In the genomic region with DNA sequence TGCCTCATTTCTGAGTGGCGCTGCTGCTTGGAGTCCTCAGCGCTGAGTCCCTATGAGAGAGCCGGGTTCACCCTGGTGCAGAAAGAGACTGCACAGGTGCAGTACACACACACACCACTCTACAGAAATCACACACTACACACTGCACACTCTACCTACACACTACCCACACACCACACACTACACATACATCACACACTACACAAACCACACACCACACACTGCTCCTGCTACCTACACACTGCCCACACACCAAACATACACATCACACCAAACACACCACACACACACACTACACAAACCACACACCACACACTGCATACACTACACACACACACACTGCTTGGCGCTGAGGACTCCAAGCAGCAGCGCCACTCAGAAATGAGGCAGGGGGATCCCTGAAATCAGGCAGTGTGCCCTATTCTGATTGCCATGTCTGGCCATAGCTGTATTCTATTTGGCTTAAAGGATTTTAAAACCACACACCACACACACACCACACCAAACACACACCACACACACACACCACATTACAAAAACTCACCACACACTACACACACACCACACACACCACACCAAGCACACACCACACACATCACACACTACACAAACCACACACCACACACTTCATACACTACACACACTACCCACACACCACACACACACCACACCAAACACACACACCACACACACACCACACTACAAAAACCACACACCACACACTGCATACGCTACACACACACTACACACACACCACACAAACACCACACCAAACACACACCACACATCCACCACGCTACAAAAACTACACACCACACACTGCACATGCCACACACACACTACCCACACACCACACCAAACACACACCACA, we compare ENCODE assay signal across 16 cellular contexts. TPM values are rescaled to one million over a fixed set of nuclear protein-coding genes. Genes with fewer than 3 reads are reported as not detected.
DNase-seq lines count a peak whose midpoint lies in the region; ATAC-seq and TF ChIP-seq lines count a peak whose summit lies in the region.
"Had no signal": no experiment of that assay in that cellular context is flagged by ENCODE, and none has a peak within 500 bp of the region (broad histone marks: within the 10 kb centered on the region; RNA-seq: fewer than 3 reads in every experiment).

No MANE protein-coding gene starts in this region.

- H4K20me1 ChIP-seq in DOHH2 (ENCODE audit: control insufficient read depth, insufficient read depth, low read depth, low read length) (no peaks in the 10 kb centered on the region), IMR-90 (ENCODE audit: insufficient read depth, low read length) (no peaks in the 10 kb centered on the region)

- no peak overlapping the region for H4K8ac ChIP-seq in IMR-90 (ENCODE audit: low read depth in 2 of 2, low read length in 2 of 2)

- intact Hi-C loops in IMR-90 (cut with micrococcal nuclease): no loop called here

- DNase-seq in IMR-90 (no peak), lung (ENCODE audit: low spot score) (no peak), GDM1 (lab: John Stamatoyannopoulos, UW) (no peak)
- DNase-seq in activated effector memory CD4-positive, alpha-beta T cell treated with anti-CD3 and anti-CD28 coated beads, Interleukin-2, amount 50 U/mL, for 16 hours: no peak
- DNase-seq: Caco-2; mammary epithelial cell; NCI-H1694; NCI-H446 treated with DMSO at 0.1 percent for 48 hours; NK-92 treated with Interleukin-12 subunit alpha and Interleukin-12 subunit beta, amount 100 ng/mL, for 24 hours; stimulated activated CD4-positive, alpha-beta T cell treated with anti-CD3 and anti-CD28 coated beads, Interleukin-4, amount 100 ng/mL, for 1 hour; stimulated activated CD8-positive, alpha-beta memory T cell treated with anti-CD3 and anti-CD28 coated beads, Interleukin-4, amount 100 ng/mL, for 48 hours had no signal

- H3K18ac ChIP-seq in IMR-90 (ENCODE audit: low read depth, low read length): no peak overlapping the region

- H3K9me2 ChIP-seq in DOHH2 (replicated peaks; ENCODE audit: control insufficient read depth, low read length): no peaks in the 10 kb centered on the region

- H3K27ac ChIP-seq in DOHH2 (ENCODE audit: low read depth, low read length) (peak overlapping the region; percentile 90), IMR-90 (ENCODE audit: insufficient read depth, low read length) (no peak overlapping the region), lung (ENCODE audit: low read depth in 1 of 2, low read length in 1 of 2) (no peak overlapping the region)
- H3K27ac ChIP-seq: skin epidermis, thoracic aorta, VCaP had no signal

- no peak overlapping the region for H3K14ac ChIP-seq in IMR-90 (replicated peaks; ENCODE audit: low read depth, low read length)

- TF ChIP-seq CTCF in DOHH2 (IDR thresholded peaks at IDR 0.05; ENCODE audit: low read depth, low read length, poor library complexity, severe bottlenecking) (no peak), IMR-90 (conservative IDR thresholded peaks at IDR 0.05; ENCODE audit: low read depth, low read length) (no peak), lung (IDR thresholded peaks at IDR 0.05; ENCODE audit: control extremely low read depth, extremely low read depth) (no peak)

- no peak overlapping the region for H3K9ac ChIP-seq in IMR-90 (ENCODE audit: low read depth, low read length)

- no peak for TF ChIP-seq POLR2A in IMR-90 (IDR thresholded peaks at IDR 0.05; ENCODE audit: low read depth, low read length)

- BruUV-seq in IMR-90 (replicated peaks; lab: Mats Ljungman, UMichigan): no TSS peak

- peaks cover 15% of the 10 kb centered on the region for H3K9me1 ChIP-seq in IMR-90 (ENCODE audit: insufficient read depth, low read length)

- H3F3A ChIP-seq in DOHH2 (ENCODE audit: control insufficient read depth, insufficient read depth): peaks cover 35% of the 10 kb centered on the region

- no peaks in the 10 kb centered on the region for H3K9me3 ChIP-seq in DOHH2 (ENCODE audit: control insufficient read depth, insufficient read depth, low read length)
- H3K9me3 ChIP-seq in IMR-90 (ENCODE audit: control insufficient read depth, insufficient read depth, low read length): no peaks in the 10 kb centered on the region
- H3K9me3 ChIP-seq in lung (ENCODE audit: control insufficient read depth in 2 of 2, insufficient read depth in 1 of 2, low read length in 1 of 2): peaks cover 0 to 13% of the 10 kb centered on the region in 2 donors
- H3K9me3 ChIP-seq: Caco-2, thoracic aorta had no signal

- H3K4me1 ChIP-seq in DOHH2 (ENCODE audit: control insufficient read depth, low read length) (peaks cover 73% of the 10 kb centered on the region), IMR-90 (ENCODE audit: control insufficient read depth, insufficient read depth, low read length) (no peaks in the 10 kb centered on the region), lung (ENCODE audit: control insufficient read depth in 2 of 2, insufficient read depth in 2 of 2, low read length in 2 of 2) (no peaks in the 10 kb centered on the region)

- no peak overlapping the region for H2BK120ac ChIP-seq in IMR-90 (ENCODE audit: low read depth, low read length)

- H4K91ac ChIP-seq in IMR-90 (ENCODE audit: insufficient read depth, low read depth, low read length): no peak overlapping the region

- H2BK15ac ChIP-seq in IMR-90 (ENCODE audit: low read depth, low read length): no peak overlapping the region

- H2BK20ac ChIP-seq in IMR-90 (ENCODE audit: low read depth, low read length): no peak overlapping the region

- no peak overlapping the region for H2AK9ac ChIP-seq in IMR-90 (replicated peaks; ENCODE audit: low read depth, low read length, poor library complexity)

- no peak overlapping the region for H2AK5ac ChIP-seq in IMR-90 (ENCODE audit: low read depth, low read length)

- CTCF ChIA-PET in IMR-90 (lab: Yijun Ruan, JAX): no interaction called here

- dilution Hi-C loops in IMR-90 (cut with HindIII; ENCODE audit: low sequenced_read_pairs, unreplicated experiment): no loop called here

- no peak overlapping the region for H3K23ac ChIP-seq in IMR-90 (ENCODE audit: low read depth, low read length)

- TF ChIP-seq RAD21 in IMR-90 (IDR thresholded peaks at IDR 0.05; ENCODE audit: low read length): no peak

- no peak for ATAC-seq in IMR-90 (ENCODE audit: low read depth)
- no peak for ATAC-seq in lung (ENCODE audit: insufficient read depth, low FRiP score)

- H3K36me3 ChIP-seq in DOHH2 (ENCODE audit: control insufficient read depth, low read length) (no peaks in the 10 kb centered on the region), IMR-90 (ENCODE audit: control insufficient read depth, insufficient read depth, low read length) (no peaks in the 10 kb centered on the region), lung (ENCODE audit: control insufficient read depth in 2 of 2, insufficient read depth in 2 of 2, low read length in 2 of 2) (no peaks in the 10 kb centered on the region)
- H3K36me3 ChIP-seq: thoracic aorta had no signal

- H2AFZ ChIP-seq in IMR-90 (replicated peaks; ENCODE audit: low read length, poor library complexity): peak overlapping the region; percentile 32

- H3K79me1 ChIP-seq in IMR-90 (ENCODE audit: low read depth in 1 of 2, low read length in 2 of 2): no peaks in the 10 kb centered on the region

- in situ Hi-C loops in IMR-90 (cut with MboI; ENCODE audit: low sequenced_read_pairs): no loop called here

- H3K4ac ChIP-seq in IMR-90 (ENCODE audit: low read depth, low read length): no peak overlapping the region

- H3K27me3 ChIP-seq in DOHH2 (ENCODE audit: control insufficient read depth, low read length) (peaks cover 3% of the 10 kb centered on the region), IMR-90 (ENCODE audit: control insufficient read depth, insufficient read depth, low read length) (peaks cover 21% of the 10 kb centered on the region), lung (ENCODE audit: control insufficient read depth, insufficient read depth) (no peaks in the 10 kb centered on the region)

- H2BK5ac ChIP-seq in IMR-90 (ENCODE audit: low read depth, low read length, poor library complexity, severe bottlenecking): peak overlapping the region; percentile 93

- H3K4me3 ChIP-seq in DOHH2 (ENCODE audit: low read length): peak overlapping the region; percentile 69
- H3K4me3 ChIP-seq in IMR-90 (ENCODE audit: insufficient read depth, low read depth, low read length): no peak overlapping the region
- peak overlapping the region; percentile 1 for H3K4me3 ChIP-seq in lung
- H3K4me3 ChIP-seq: skin epidermis, thoracic aorta had no signal

- POLR2A ChIA-PET in IMR-90 (lab: Charles Lee; ENCODE audit: unreplicated experiment): no interaction called here

- no peaks in the 10 kb centered on the region for H3K79me2 ChIP-seq in DOHH2 (ENCODE audit: control insufficient read depth, low read length)

- 100% methylated on average over 2 of the region's 7 CpGs; no CpG with 5 or more reads in 1 of the 2 experiments for WGBS in IMR-90 (ENCODE audit: extremely low coverage in 2 of 2, insufficient read length in 1 of 2), 2 experiments
- 88 to 91% methylated on average over 7 of the region's 7 CpGs for WGBS in lung, 2 donors

- H3K4me2 ChIP-seq in DOHH2 (ENCODE audit: low read length) (peak overlapping the region; percentile 81), IMR-90 (ENCODE audit: low read depth, low read length) (no peak overlapping the region)

- no peak overlapping the region for H4K5ac ChIP-seq in IMR-90 (ENCODE audit: low read depth, low read length)

- H3K56ac ChIP-seq in IMR-90 (ENCODE audit: extremely low read depth, insufficient read depth, low read length): no peak overlapping the region

RNA-seq across cellular contexts. Expression of gene MAG, which starts 4.9 kb away (rescaled TPM):
- total RNA-seq in IMR-90 (2012; rRNA removed) (not detected in 2 replicates), lung (1 to 10 TPM; 1.5 to 8.8 TPM)
- polyA plus RNA-seq in IMR-90 (2012; rRNA removed) (not detected in 2 replicates), lung (1 to 10 TPM in 1 of 2 donors, under 1 TPM in 1; 0.08 to 2.3 TPM)
- polyA plus RNA-seq in IMR-90 (2012; cell fraction: cytosol; rRNA removed): not detected in 2 replicates
- not detected in 2 replicates for polyA plus RNA-seq in IMR-90 (2012; cell fraction: nucleus; rRNA removed; ENCODE audit: low replicate concordance)
- total RNA-seq: mammary epithelial cell, MCF 10A had no signal
- polyA plus RNA-seq: mammary epithelial cell had no signal

RNA-seq across cellular contexts. Expression of gene HAMP, which starts 14.6 kb away (rescaled TPM):
- under 0.01 TPM in 2 replicates for total RNA-seq in IMR-90 (2012; rRNA removed)
- polyA plus RNA-seq in IMR-90 (2012; rRNA removed): not detected in 2 replicates
- not detected in 2 replicates for polyA plus RNA-seq in IMR-90 (2012; cell fraction: cytosol; rRNA removed)
- 0.03 and 0.25 TPM in 2 replicates for polyA plus RNA-seq in IMR-90 (2012; cell fraction: nucleus; rRNA removed; ENCODE audit: low replicate concordance)
- total RNA-seq in lung: 1 to 10 TPM in 1 of 2 donors, under 1 TPM in 1; 0.28 to 1.5 TPM
- polyA plus RNA-seq in lung: 10 to 100 TPM in 1 of 2 donors, 1 to 10 TPM in 1; 1.7 to 85.7 TPM
- total RNA-seq: Caco-2, MCF 10A had no signal
- polyA plus RNA-seq: mammary epithelial cell had no signal

RNA-seq across cellular contexts. Expression of gene USF2, which starts 28.1 kb away (rescaled TPM):
- total RNA-seq in IMR-90 (2012; rRNA removed) (21.3 and 27.5 TPM in 2 replicates), lung (100 to 1,000 TPM in 1 of 2 donors, 10 to 100 TPM in 1; 74.9 to 138 TPM)
- polyA plus RNA-seq in IMR-90 (2012; rRNA removed) (65.6 and 82.5 TPM in 2 replicates), lung (100 to 1,000 TPM; 129 to 163 TPM)
- polyA plus RNA-seq in IMR-90 (2012; cell fraction: cytosol; rRNA removed): 65.8 and 106 TPM in 2 replicates
- 185 and 211 TPM in 2 replicates for polyA plus RNA-seq in IMR-90 (2012; cell fraction: nucleus; rRNA removed; ENCODE audit: low replicate concordance)

RNA-seq across cellular contexts. Expression of gene CD22, which starts 32.1 kb away (rescaled TPM):
- total RNA-seq in IMR-90 (2012; rRNA removed): 0.18 TPM in 1 of 2 replicates, not detected in the other
- polyA plus RNA-seq in IMR-90 (2012; rRNA removed): 0.22 TPM in 2 replicates
- 0.03 TPM in 1 of 2 replicates, not detected in the other for polyA plus RNA-seq in IMR-90 (2012; cell fraction: cytosol; rRNA removed)
- 0.06 and 0.23 TPM in 2 replicates for polyA plus RNA-seq in IMR-90 (2012; cell fraction: nucleus; rRNA removed; ENCODE audit: low replicate concordance)
- total RNA-seq in lung: 10 to 100 TPM; 13.5 to 53.8 TPM
- polyA plus RNA-seq in lung: 10 to 100 TPM in 1 of 2 donors, 1 to 10 TPM in 1; 4.7 to 48.0 TPM
- total RNA-seq: Caco-2 had no signal

RNA-seq across cellular contexts. Expression of gene LSR, which starts 48.1 kb away (rescaled TPM):
- 0.18 and 0.28 TPM in 2 replicates for total RNA-seq in IMR-90 (2012; rRNA removed)
- 0.44 and 0.98 TPM in 2 replicates for polyA plus RNA-seq in IMR-90 (2012; rRNA removed)
- 0.94 and 1.4 TPM in 2 replicates for polyA plus RNA-seq in IMR-90 (2012; cell fraction: cytosol; rRNA removed)
- 0.23 and 0.51 TPM in 2 replicates for polyA plus RNA-seq in IMR-90 (2012; cell fraction: nucleus; rRNA removed; ENCODE audit: low replicate concordance)
- total RNA-seq in lung: 10 to 100 TPM; 30.8 to 82.0 TPM
- polyA plus RNA-seq in lung: 10 to 100 TPM; 60.0 to 77.4 TPM
